8 cellular contexts compared by ENCODE assay signal in the genomic region with DNA sequence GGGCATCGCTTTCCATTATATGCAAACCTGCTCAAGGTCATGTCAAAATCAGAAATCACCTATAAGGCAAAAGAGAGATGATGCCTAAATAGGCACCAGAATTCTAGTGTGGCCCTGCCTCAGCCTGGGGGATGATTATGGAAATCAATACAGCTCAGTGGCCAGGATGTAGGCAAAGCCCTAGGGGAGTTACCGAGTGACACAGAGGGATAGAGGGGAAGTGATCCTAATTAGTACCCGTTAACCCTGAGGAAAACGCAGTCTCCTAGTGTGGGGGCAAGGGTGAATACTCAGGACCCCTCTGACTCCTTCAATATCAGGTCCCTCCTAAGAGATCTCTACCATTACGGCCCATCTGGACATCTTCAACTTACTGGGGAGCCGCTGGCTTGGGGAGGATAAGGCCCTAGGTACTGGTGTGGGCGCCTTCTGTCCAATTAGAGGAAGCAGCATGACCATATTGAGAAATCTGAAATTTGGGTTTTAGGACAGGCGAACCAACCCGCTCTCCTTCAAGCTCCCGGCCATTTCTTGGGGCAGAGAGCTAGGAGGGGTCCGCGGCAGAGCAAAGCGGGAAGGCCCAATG. TPM values are rescaled to one million over a fixed set of nuclear protein-coding genes. Genes with fewer than 3 reads are reported as not detected.
DNase-seq lines count a peak whose midpoint lies in the region; ATAC-seq and TF ChIP-seq lines count a peak whose summit lies in the region.

No MANE protein-coding gene starts in this region.

- H3K4ac ChIP-seq in neuronal stem cell (ENCODE audit: low read length): no peak overlapping the region

- H3K9ac ChIP-seq in neuronal stem cell (ENCODE audit: low read depth, low read length, poor library complexity): peak overlapping the region; percentile 97

- peak overlapping the region; percentile 14 for H3K27ac ChIP-seq in RWPE2 (ENCODE audit: poor library complexity, severe bottlenecking)
- H3K27ac ChIP-seq in neuronal stem cell (replicated peaks; ENCODE audit: low read length): no peak overlapping the region

- H3K36me3 ChIP-seq in RWPE2 (ENCODE audit: low read depth) (peaks cover 41% of the 10 kb centered on the region), neuronal stem cell (replicated peaks in 1 of 2; ENCODE audit: control insufficient read depth in 2 of 2, insufficient read depth in 2 of 2, low read length in 2 of 2) (peaks cover 13 to 44% of the 10 kb centered on the region in 2 donors)

- H2AFZ ChIP-seq in neuronal stem cell (ENCODE audit: low read length): peak overlapping the region; percentile 98

- H4K8ac ChIP-seq in neuronal stem cell (ENCODE audit: low read depth, low read length): no peak overlapping the region

- no peak overlapping the region for H4K91ac ChIP-seq in neuronal stem cell (ENCODE audit: low read depth, low read length, poor library complexity)

- WGBS in neuronal stem cell (ENCODE audit: extremely low coverage in 2 of 2, insufficient read length in 2 of 2, insufficient replicate concordance in 1 of 2), 2 donors: no CpG with 5 or more reads among the region's 13 CpGs

- DNase-seq in AML-193 (lab: John Stamatoyannopoulos, UW) (peak; percentile 58 to 60), RWPE2 (ENCODE audit: low spot score) (no peak), neuronal stem cell (ENCODE audit: low spot score) (no peak), GDM1 (lab: John Stamatoyannopoulos, UW) (no peak), NCI-H446 (lab: John Stamatoyannopoulos, UW) (no peak)

- H3K27me3 ChIP-seq in RWPE2 (ENCODE audit: insufficient read depth, poor library complexity, severe bottlenecking) (no peaks in the 10 kb centered on the region), neuronal stem cell (ENCODE audit: control insufficient read depth in 3 of 3, insufficient read depth in 3 of 3, low read depth in 1 of 3, low read length in 3 of 3) (peaks cover 0 to 3% (median 0%) of the 10 kb centered on the region in 3 experiments)

- H3K4me1 ChIP-seq in RWPE2 (ENCODE audit: insufficient read depth, poor library complexity, severe bottlenecking): peaks cover 3% of the 10 kb centered on the region
- peaks cover 3% of the 10 kb centered on the region in 2 donors for H3K4me1 ChIP-seq in neuronal stem cell (ENCODE audit: control insufficient read depth in 2 of 2, insufficient read depth in 1 of 2, low read depth in 1 of 2, low read length in 2 of 2)

- H3K4me3 ChIP-seq in RWPE2 (ENCODE audit: severe bottlenecking) (peak overlapping the region; percentile 86), neuronal stem cell (ENCODE audit: low read length in 2 of 2) (peak overlapping the region; percentile 92 to 95)

- peak overlapping the region; percentile 54 for H3K4me2 ChIP-seq in neuronal stem cell (ENCODE audit: insufficient read depth, low read length, poor library complexity, severe bottlenecking)

- peak overlapping the region; percentile 75 for H2AK5ac ChIP-seq in neuronal stem cell (ENCODE audit: low read depth, low read length)

- no peak overlapping the region for H2BK5ac ChIP-seq in neuronal stem cell (ENCODE audit: low read length)

- H3K79me1 ChIP-seq in neuronal stem cell (ENCODE audit: low read depth, low read length): peaks cover 4% of the 10 kb centered on the region

- H3K18ac ChIP-seq in neuronal stem cell (ENCODE audit: low read length): peak overlapping the region; percentile 97

- no peak overlapping the region for H3K14ac ChIP-seq in neuronal stem cell (ENCODE audit: low read length)

- peak overlapping the region; percentile 16 for H2BK120ac ChIP-seq in neuronal stem cell (ENCODE audit: low read depth, low read length)

- ATAC-seq in GM21367 (IDR thresholded peaks at IDR 0.05; ENCODE audit: unreplicated experiment) (peak; percentile 24), RWPE2 (ENCODE audit: low read depth) (peak; percentile 46), esophagus mucosa (peak; percentile 23), HG02623 (IDR thresholded peaks at IDR 0.05; ENCODE audit: unreplicated experiment) (no peak)

- H3K9me3 ChIP-seq in RWPE2 (ENCODE audit: severe bottlenecking) (no peaks in the 10 kb centered on the region), neuronal stem cell (replicated peaks in 1 of 2; ENCODE audit: control insufficient read depth in 2 of 2, insufficient read depth in 1 of 2, low read depth in 1 of 2, low read length in 2 of 2) (no peaks in the 10 kb centered on the region)

- no peak overlapping the region for H2BK12ac ChIP-seq in neuronal stem cell (ENCODE audit: low read length)

- peak overlapping the region; percentile 98 for H2BK15ac ChIP-seq in neuronal stem cell (ENCODE audit: low read length)

- H3K23ac ChIP-seq in neuronal stem cell (ENCODE audit: low read depth, low read length, poor library complexity): peak overlapping the region; percentile 87

- TF ChIP-seq CTCF in RWPE2 (IDR thresholded peaks at IDR 0.05; ENCODE audit: poor library complexity, severe bottlenecking): no peak

RNA-seq across cellular contexts. Expression of a gene that starts 0.7 kb away (rescaled TPM):
- 22.8 TPM for total RNA-seq in esophagus mucosa
- 111 TPM for polyA plus RNA-seq in neuronal stem cell (2013, experiment 1 of 2)
- 110 TPM for polyA plus RNA-seq in neuronal stem cell (2013, experiment 2 of 2)

RNA-seq across cellular contexts. Expression of a gene that starts 2.3 kb away (rescaled TPM):
- total RNA-seq in esophagus mucosa: 0.32 TPM
- 0.04 TPM for polyA plus RNA-seq in neuronal stem cell (2013, experiment 1 of 2)
- 0.04 TPM for polyA plus RNA-seq in neuronal stem cell (2013, experiment 2 of 2)

RNA-seq across cellular contexts. Expression of a gene that starts 22.5 kb away (rescaled TPM):
- 3.1 TPM for total RNA-seq in esophagus mucosa
- polyA plus RNA-seq in neuronal stem cell (2013, experiment 1 of 2): 166 TPM
- polyA plus RNA-seq in neuronal stem cell (2013, experiment 2 of 2): 162 TPM

RNA-seq across cellular contexts. Expression of a gene that starts 23.6 kb away (rescaled TPM):
- total RNA-seq in esophagus mucosa: 1.9 TPM
- 36.9 TPM for polyA plus RNA-seq in neuronal stem cell (2013, experiment 1 of 2)
- polyA plus RNA-seq in neuronal stem cell (2013, experiment 2 of 2): 37.5 TPM

RNA-seq across cellular contexts. Expression of a gene that starts 29.9 kb away (rescaled TPM):
- total RNA-seq in esophagus mucosa: 6.8 TPM
- polyA plus RNA-seq in neuronal stem cell (2013, experiment 1 of 2): 5.6 TPM
- 5.7 TPM for polyA plus RNA-seq in neuronal stem cell (2013, experiment 2 of 2)

Comparison
In these comparisons a context has a peak if more than half of its experiments do, and no peak if none do; other contexts are left out.
1. DNase-seq: peak in AML-193 (2 of 2); none in RWPE2 (single experiment), neuronal stem cell (single experiment), GDM1 (single experiment) and NCI-H446 (0 of 2).